In the genomic region with DNA sequence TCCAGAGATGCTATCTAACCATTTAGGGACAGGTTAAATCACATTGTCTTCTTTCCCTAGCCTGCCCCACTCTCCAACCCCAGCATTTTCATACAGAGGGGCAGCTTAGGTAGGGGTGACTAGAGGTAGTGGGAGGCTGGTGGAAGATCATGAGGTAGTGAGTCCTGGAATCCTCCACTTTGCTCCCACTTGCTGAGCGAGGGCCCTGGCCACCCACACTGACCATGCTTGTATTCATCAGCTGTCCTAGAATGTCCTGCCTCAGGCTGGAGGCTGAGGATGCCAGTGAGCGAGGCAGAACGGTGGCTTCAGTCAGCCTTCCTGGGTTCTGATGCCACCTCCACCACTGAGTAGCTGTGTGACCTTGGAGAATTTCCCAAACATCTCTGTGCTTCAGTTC, we compare ENCODE assay signal across 19 cellular contexts. TPM values are rescaled to one million over a fixed set of nuclear protein-coding genes. Genes with fewer than 3 reads are reported as not detected.
DNase-seq lines count a peak whose midpoint lies in the region; ATAC-seq and TF ChIP-seq lines count a peak whose summit lies in the region.
"Had no signal": no experiment of that assay in that cellular context is flagged by ENCODE, and none has a peak within 500 bp of the region (broad histone marks: within the 10 kb centered on the region; RNA-seq: fewer than 3 reads in every experiment).

No MANE protein-coding gene starts in this region.

- no peak for DNase-seq in activated T-cell treated with anti-CD3 and anti-CD28 coated beads, Interleukin-2, amount 50 U/mL, for 72 hours
- DNase-seq in activated T-cell treated with anti-CD3 and anti-CD28 coated beads for 4 hours (no peak), IMR-90 (no peak), immature natural killer cell (no peak), gastrocnemius medialis (no peak), lower leg skin (ENCODE audit: low spot score in 2 of 2) (no peak), NCI-H2227 treated with DMSO at 0.1 percent for 48 hours (lab: John Stamatoyannopoulos, UW) (no peak), inferior parietal cortex (ENCODE audit: extremely low spot score) (no peak)
- DNase-seq: activated effector memory CD4-positive, alpha-beta T cell treated with anti-CD3 and anti-CD28 coated beads, Interleukin-2, amount 50 U/mL, for 16 hours; colonic mucosa; foreskin keratinocyte; NCI-H187; NCI-H446; NK-92 treated with Interleukin-12 subunit alpha and Interleukin-12 subunit beta, amount 100 ng/mL, for 24 hours; RPMI8226; sigmoid colon; stimulated activated CD4-positive, alpha-beta T cell treated with anti-CD3 and anti-CD28 coated beads, Interleukin-2, amount 100 ng/mL, for 24 hours; stomach had no signal

- H3K36me3 Mint-ChIP-seq in activated T-cell treated with anti-CD3 and anti-CD28 coated beads, Interleukin-2, amount 50 U/mL, for 72 hours (ENCODE audit: insufficient read depth in 2 of 2): peaks cover 5 to 31% of the 10 kb centered on the region in 2 donors
- no peaks in the 10 kb centered on the region for H3K36me3 Mint-ChIP-seq in immature natural killer cell

- no peaks in the 10 kb centered on the region for H3K9me3 Mint-ChIP-seq in activated T-cell treated with anti-CD3 and anti-CD28 coated beads, Interleukin-2, amount 50 U/mL, for 72 hours
- H3K9me3 Mint-ChIP-seq in immature natural killer cell: no peaks in the 10 kb centered on the region

- no peak overlapping the region for H2BK20ac ChIP-seq in IMR-90 (ENCODE audit: low read depth, low read length)

- H3K4me1 ChIP-seq in IMR-90 (ENCODE audit: control insufficient read depth, insufficient read depth, low read length): peaks cover 16% of the 10 kb centered on the region
- H3K4me1 ChIP-seq in gastrocnemius medialis: peaks cover 68 to 93% of the 10 kb centered on the region in 2 donors
- H3K4me1 ChIP-seq: colonic mucosa had no signal

- TF ChIP-seq POLR2A in IMR-90 (IDR thresholded peaks at IDR 0.05; ENCODE audit: low read depth, low read length): no peak
- TF ChIP-seq POLR2A in gastrocnemius medialis (IDR thresholded peaks at IDR 0.05): no peak
- no peak for TF ChIP-seq POLR2A in lower leg skin (IDR thresholded peaks at IDR 0.05)

- ATAC-seq in activated T-cell treated with anti-CD3 and anti-CD28 coated beads, Interleukin-2, amount 50 U/mL, for 72 hours (replicated peaks in 1 of 2): no peak
- no peak for ATAC-seq in IMR-90 (ENCODE audit: low read depth)
- ATAC-seq in gastrocnemius medialis: no peak
- ATAC-seq: foreskin keratinocyte had no signal

- in situ Hi-C loops in IMR-90 (cut with MboI; ENCODE audit: low sequenced_read_pairs): no loop called here
- in situ Hi-C loops in gastrocnemius medialis (cut with MboI; ENCODE audit: low sequenced_read_pairs in 4 of 4): no loop called here

- H3K9ac ChIP-seq in IMR-90 (ENCODE audit: low read depth, low read length): no peak overlapping the region

- dilution Hi-C loops in IMR-90 (cut with HindIII; ENCODE audit: low sequenced_read_pairs, unreplicated experiment): no loop called here

- H3K56ac ChIP-seq in IMR-90 (ENCODE audit: extremely low read depth, insufficient read depth, low read length): no peak overlapping the region

- no peak overlapping the region for H3K4ac ChIP-seq in IMR-90 (ENCODE audit: low read depth, low read length)

- whole genome bisulfite sequencing in IMR-90 (ENCODE audit: extremely low coverage in 2 of 2, insufficient read length in 1 of 2), 2 experiments: no CpG with 5 or more reads among the region's 3 CpGs
- 68 to 89% methylated on average over 3 of the region's 3 CpGs for WGBS in lower leg skin, 2 donors

- intact Hi-C loops in IMR-90 (cut with micrococcal nuclease) (loop anchor here (10.0 kb wide), 1 partner anchor 213 kb away; no protein-coding TSS in a partner anchor), gastrocnemius medialis (cut with DNase I; ENCODE audit: low total_unique reads) (no loop called here), lower leg skin (cut with DNase I; ENCODE audit: low total_unique reads) (no loop called here)

- H4K5ac ChIP-seq in IMR-90 (ENCODE audit: low read depth, low read length): no peak overlapping the region

- no peaks in the 10 kb centered on the region for H3K9me3 ChIP-seq in IMR-90 (ENCODE audit: control insufficient read depth, insufficient read depth, low read length)
- H3K9me3 ChIP-seq in gastrocnemius medialis: no peaks in the 10 kb centered on the region
- H3K9me3 ChIP-seq: colonic mucosa, sigmoid colon, stomach had no signal

- H2BK5ac ChIP-seq in IMR-90 (ENCODE audit: low read depth, low read length, poor library complexity, severe bottlenecking): no peak overlapping the region

- peaks cover 31% of the 10 kb centered on the region for H3K9me1 ChIP-seq in IMR-90 (ENCODE audit: insufficient read depth, low read length)

- peak overlapping the region; percentile 24; the same call in 1 of the 2 replicates for H3K23ac ChIP-seq in IMR-90 (ENCODE audit: low read depth, low read length)

- CTCF ChIA-PET in IMR-90 (lab: Yijun Ruan, JAX): interaction anchor here (2.1 kb wide), 1 partner anchor 11 kb away, joined by 4 read pairs; no protein-coding TSS in a partner anchor

- H3K4me3 Mint-ChIP-seq in activated T-cell treated with anti-CD3 and anti-CD28 coated beads, Interleukin-2, amount 50 U/mL, for 72 hours: no peak overlapping the region
- H3K4me3 Mint-ChIP-seq in immature natural killer cell: no peak overlapping the region

- H3K27ac ChIP-seq in IMR-90 (ENCODE audit: insufficient read depth, low read length): no peak overlapping the region
- H3K27ac ChIP-seq in gastrocnemius medialis: peak overlapping the region; percentile 96 to 99 (median 99)
- H3K27ac ChIP-seq: colonic mucosa, foreskin keratinocyte, HL-60 had no signal

- no peak overlapping the region for H2BK120ac ChIP-seq in IMR-90 (ENCODE audit: low read depth, low read length)

- H4K20me1 ChIP-seq in IMR-90 (ENCODE audit: insufficient read depth, low read length): peaks cover 60% of the 10 kb centered on the region

- no peak overlapping the region for H2AFZ ChIP-seq in IMR-90 (replicated peaks; ENCODE audit: low read length, poor library complexity)

- H4K8ac ChIP-seq in IMR-90 (ENCODE audit: low read depth in 2 of 2, low read length in 2 of 2): no peak overlapping the region

- no peak for TF ChIP-seq CTCF in IMR-90 (conservative IDR thresholded peaks at IDR 0.05; ENCODE audit: low read depth, low read length)
- TF ChIP-seq CTCF in gastrocnemius medialis (IDR thresholded peaks at IDR 0.05 in 4 of 5, conservative IDR thresholded peaks at IDR 0.05 in 1 of 5): no peak
- no peak for TF ChIP-seq CTCF in lower leg skin (IDR thresholded peaks at IDR 0.05)

- no TSS peak for BruUV-seq in IMR-90 (replicated peaks; lab: Mats Ljungman, UMichigan)

- POLR2A ChIA-PET in IMR-90 (lab: Charles Lee; ENCODE audit: unreplicated experiment): no interaction called here

- H3K36me3 ChIP-seq in IMR-90 (ENCODE audit: control insufficient read depth, insufficient read depth, low read length): 0 out of 2 replicates have a peak, but pooled peaks cover 7% of the 10 kb centered on the region
- no peaks in the 10 kb centered on the region for H3K36me3 ChIP-seq in gastrocnemius medialis
- H3K36me3 ChIP-seq: colonic mucosa, sigmoid colon had no signal

- peak overlapping the region; percentile 10; the same call in 1 of the 2 replicates for H2AK5ac ChIP-seq in IMR-90 (ENCODE audit: low read depth, low read length)

- peaks cover 92% of the 10 kb centered on the region for H3K4me1 Mint-ChIP-seq in activated T-cell treated with anti-CD3 and anti-CD28 coated beads, Interleukin-2, amount 50 U/mL, for 72 hours (ENCODE audit: low read depth)
- H3K4me1 Mint-ChIP-seq in immature natural killer cell: peaks cover 49 to 61% of the 10 kb centered on the region in 2 donors

- H3K79me1 ChIP-seq in IMR-90 (ENCODE audit: low read depth in 1 of 2, low read length in 2 of 2): peaks cover 34 to 91% of the 10 kb centered on the region in 2 experiments

- H2BK15ac ChIP-seq in IMR-90 (ENCODE audit: low read depth, low read length): no peak overlapping the region

- no peak overlapping the region for H3K14ac ChIP-seq in IMR-90 (replicated peaks; ENCODE audit: low read depth, low read length)

- H3K18ac ChIP-seq in IMR-90 (ENCODE audit: low read depth, low read length): no peak overlapping the region

- H3K27me3 Mint-ChIP-seq in activated T-cell treated with anti-CD3 and anti-CD28 coated beads, Interleukin-2, amount 50 U/mL, for 72 hours (ENCODE audit: low read depth): no peaks in the 10 kb centered on the region
- peaks cover 2 to 5% (median 3%) of the 10 kb centered on the region in 3 donors for H3K27me3 Mint-ChIP-seq in immature natural killer cell (ENCODE audit: low read depth in 3 of 3)

- H2AK9ac ChIP-seq in IMR-90 (replicated peaks; ENCODE audit: low read depth, low read length, poor library complexity): no peak overlapping the region

- TF ChIP-seq RAD21 in IMR-90 (IDR thresholded peaks at IDR 0.05; ENCODE audit: low read length): no peak

- H3K4me3 ChIP-seq in IMR-90 (ENCODE audit: insufficient read depth, low read depth, low read length) (no peak overlapping the region), gastrocnemius medialis (no peak overlapping the region), lower leg skin (ENCODE audit: low read depth, poor library complexity, severe bottlenecking) (no peak overlapping the region)
- H3K4me3 ChIP-seq: colonic mucosa, sigmoid colon, stomach had no signal

- no peak overlapping the region for H3K4me2 ChIP-seq in IMR-90 (ENCODE audit: low read depth, low read length)

- peak overlapping the region; percentile 67 for H3K27ac Mint-ChIP-seq in activated T-cell treated with anti-CD3 and anti-CD28 coated beads, Interleukin-2, amount 50 U/mL, for 72 hours
- peak overlapping the region; percentile 5 to 58 (median 24) for H3K27ac Mint-ChIP-seq in immature natural killer cell

- no peak overlapping the region for H4K91ac ChIP-seq in IMR-90 (ENCODE audit: insufficient read depth, low read depth, low read length)

- no peaks in the 10 kb centered on the region for H3K27me3 ChIP-seq in IMR-90 (ENCODE audit: control insufficient read depth, insufficient read depth, low read length)
- no peaks in the 10 kb centered on the region for H3K27me3 ChIP-seq in gastrocnemius medialis
- H3K27me3 ChIP-seq: colonic mucosa, foreskin keratinocyte, sigmoid colon, stomach had no signal

TF ChIP-seq in IMR-90, 13 proteins besides CTCF, POLR2A, EP300 and RAD21:
- TF ChIP-seq CHD1 (IDR thresholded peaks at IDR 0.05; ENCODE audit: low read depth, low read length): no peak

RNA-seq across cellular contexts. Expression of a gene that starts 34.7 kb away (rescaled TPM):
- total RNA-seq in activated T-cell treated with anti-CD3 and anti-CD28 coated beads, Interleukin-2, amount 50 U/mL, for 72 hours: 100 to 1,000 TPM; 120 to 153 TPM
- total RNA-seq in IMR-90 (2012; rRNA removed) (26.9 and 34.1 TPM in 2 replicates), gastrocnemius medialis (1,000 to 10,000 TPM in 1 of 4 donors, 100 to 1,000 TPM in 3; 218 to 1,159 (median 337) TPM), lower leg skin (10 to 100 TPM; 56.4 to 77.4 (median 69.2) TPM)
- polyA plus RNA-seq in IMR-90 (2012; rRNA removed) (45.5 and 51.3 TPM in 2 replicates), immature natural killer cell (1 to 10 TPM; 3.2 to 8.0 (median 3.9) TPM)
- polyA plus RNA-seq in IMR-90 (2012; cell fraction: cytosol; rRNA removed): 35.6 and 39.8 TPM in 2 replicates
- 86.2 and 130 TPM in 2 replicates for polyA plus RNA-seq in IMR-90 (2012; cell fraction: nucleus; rRNA removed; ENCODE audit: low replicate concordance)
